In the genomic region with DNA sequence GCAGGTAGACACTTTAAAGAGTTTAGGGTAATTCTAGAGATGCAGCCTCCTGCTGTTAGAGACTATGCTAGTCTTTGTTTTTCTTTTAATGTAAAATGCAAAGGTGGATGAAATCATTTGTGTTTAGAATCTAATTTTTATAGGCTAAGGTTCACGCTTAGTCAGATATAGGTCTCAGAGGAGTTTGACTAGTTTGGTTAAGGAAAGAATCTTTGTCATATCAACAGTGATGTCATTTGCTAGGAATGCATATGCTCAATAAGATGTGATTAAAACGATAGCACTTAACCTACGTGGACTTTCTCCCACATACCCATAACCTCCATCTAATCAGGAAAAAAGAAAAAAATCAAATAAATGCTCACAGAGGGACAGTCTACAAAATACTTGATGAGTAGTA, we compare ENCODE assay signal across 15 cellular contexts.
A peak's percentile ranks its signal among the peaks of the same experiment; 100 is the strongest.
DNase-seq lines count a peak whose midpoint lies in the region; ATAC-seq, FAIRE-seq and TF ChIP-seq lines count a peak whose summit lies in the region.
"Had no signal": no experiment of that assay in that cellular context is flagged by ENCODE, and none has a peak within 500 bp of the region (broad histone marks: within the 10 kb centered on the region; RNA-seq: fewer than 3 reads in every experiment).

No MANE protein-coding gene starts in this region.

- peaks cover 4 to 12% of the 10 kb centered on the region in 2 donors for H3K9me3 Mint-ChIP-seq in activated T-cell treated with anti-CD3 and anti-CD28 coated beads, Interleukin-2, amount 50 U/mL, for 72 hours
- peaks cover 13% of the 10 kb centered on the region for H3K9me3 Mint-ChIP-seq in natural killer cell treated with Interleukin-12 subunit alpha and Interleukin-12 subunit beta and Interleukin-15 and Interleukin-18, amount 100 ng/mL, for 72 hours

- H3K27ac Mint-ChIP-seq in activated T-cell treated with anti-CD3 and anti-CD28 coated beads, Interleukin-2, amount 50 U/mL, for 72 hours = no peak overlapping the region
- no peak overlapping the region for H3K27ac Mint-ChIP-seq in natural killer cell treated with Interleukin-12 subunit alpha and Interleukin-12 subunit beta and Interleukin-15 and Interleukin-18, amount 100 ng/mL, for 72 hours
- H3K27ac Mint-ChIP-seq: B cell had no signal

- no peak for FAIRE-seq in bronchial epithelial cell (lab: Jason Lieb, UNC)
- FAIRE-seq: GM12878, H1 had no signal

- H3K4me3 ChIP-seq in bronchial epithelial cell (ENCODE audit: low read depth, low read length) = no peak overlapping the region
- H3K4me3 ChIP-seq: GM12878, SJSA1 had no signal

- ATAC-seq in activated T-cell treated with anti-CD3 and anti-CD28 coated beads, Interleukin-2, amount 50 U/mL, for 72 hours (replicated peaks in 1 of 2) = no peak
- ATAC-seq in natural killer cell treated with Interleukin-12 subunit alpha and Interleukin-12 subunit beta and Interleukin-15 and Interleukin-18, amount 100 ng/mL, for 72 hours = no peak
- ATAC-seq: GM12878 had no signal

- no peaks in the 10 kb centered on the region for H3K27me3 Mint-ChIP-seq in activated T-cell treated with anti-CD3 and anti-CD28 coated beads, Interleukin-2, amount 50 U/mL, for 72 hours (ENCODE audit: low read depth)
- H3K27me3 Mint-ChIP-seq in natural killer cell treated with Interleukin-12 subunit alpha and Interleukin-12 subunit beta and Interleukin-15 and Interleukin-18, amount 100 ng/mL, for 72 hours = no peaks in the 10 kb centered on the region
- H3K27me3 Mint-ChIP-seq: B cell had no signal

- no peak overlapping the region for H3K4me3 Mint-ChIP-seq in activated T-cell treated with anti-CD3 and anti-CD28 coated beads, Interleukin-2, amount 50 U/mL, for 72 hours
- no peak overlapping the region for H3K4me3 Mint-ChIP-seq in natural killer cell treated with Interleukin-12 subunit alpha and Interleukin-12 subunit beta and Interleukin-15 and Interleukin-18, amount 100 ng/mL, for 72 hours
- H3K4me3 Mint-ChIP-seq: B cell had no signal

- DNase-seq in A172 (ENCODE audit: low spot score) = peak; percentile 55
- DNase-seq in HPDE6-E6E7 (ENCODE audit: extremely low spot score) = peak; percentile 3
- peak; percentile 25 for DNase-seq in LoVo (ENCODE audit: low spot score)
- DNase-seq in bronchial epithelial cell (ENCODE audit: low read depth) = peak; percentile 19
- no peak for DNase-seq in activated T-cell treated with anti-CD3 and anti-CD28 coated beads, Interleukin-2, amount 50 U/mL, for 72 hours
- DNase-seq in natural killer cell treated with Interleukin-12 subunit alpha and Interleukin-12 subunit beta and Interleukin-15 and Interleukin-18, amount 100 ng/mL, for 72 hours (ENCODE audit: low spot score) = no peak
- DNase-seq in activated CD4-positive, alpha-beta T cell treated with anti-CD3 and anti-CD28 coated beads, Interleukin-2, amount 50 U/mL, for 48 hours = no peak
- no peak for DNase-seq in NCI-H510A (lab: John Stamatoyannopoulos, UW)
- DNase-seq: NCI-H1105 treated with DMSO at 0.1 percent for 48 hours, NCI-H1694 treated with DMSO at 0.1 percent for 48 hours, NCI-H774 had no signal

- no peaks in the 10 kb centered on the region for H3K4me1 Mint-ChIP-seq in activated T-cell treated with anti-CD3 and anti-CD28 coated beads, Interleukin-2, amount 50 U/mL, for 72 hours (ENCODE audit: low read depth)
- H3K4me1 Mint-ChIP-seq in natural killer cell treated with Interleukin-12 subunit alpha and Interleukin-12 subunit beta and Interleukin-15 and Interleukin-18, amount 100 ng/mL, for 72 hours (ENCODE audit: low read depth in 2 of 2) = no peaks in the 10 kb centered on the region
- H3K4me1 Mint-ChIP-seq: B cell had no signal

- no peaks in the 10 kb centered on the region for H3K27me3 ChIP-seq in bronchial epithelial cell (ENCODE audit: control insufficient read depth, insufficient read depth, low read length)
- H3K27me3 ChIP-seq: SJSA1 had no signal

- H3K36me3 ChIP-seq in bronchial epithelial cell (ENCODE audit: control insufficient read depth, insufficient read depth, low read length) = no peaks in the 10 kb centered on the region
- H3K36me3 ChIP-seq: SJSA1 had no signal

- no peak for TF ChIP-seq CTCF in bronchial epithelial cell (IDR thresholded peaks at IDR 0.05; ENCODE audit: insufficient read depth, low read length, severe bottlenecking)

- H3K36me3 Mint-ChIP-seq in activated T-cell treated with anti-CD3 and anti-CD28 coated beads, Interleukin-2, amount 50 U/mL, for 72 hours (ENCODE audit: insufficient read depth in 2 of 2) = no peaks in the 10 kb centered on the region
- H3K36me3 Mint-ChIP-seq in natural killer cell treated with Interleukin-12 subunit alpha and Interleukin-12 subunit beta and Interleukin-15 and Interleukin-18, amount 100 ng/mL, for 72 hours = peaks cover 7% of the 10 kb centered on the region

Comparison
In these comparisons a context has a peak if more than half of its experiments do, and no peak if none do; other contexts are left out.
1. DNase-seq: peak in A172 (single experiment), HPDE6-E6E7 (single experiment), LoVo (single experiment) and bronchial epithelial cell (single experiment); none in activated T-cell treated with anti-CD3 and anti-CD28 coated beads, Interleukin-2, amount 50 U/mL, for 72 hours (0 of 2), natural killer cell treated with Interleukin-12 subunit alpha and Interleukin-12 subunit beta and Interleukin-15 and Interleukin-18, amount 100 ng/mL, for 72 hours (single experiment), activated CD4-positive, alpha-beta T cell treated with anti-CD3 and anti-CD28 coated beads, Interleukin-2, amount 50 U/mL, for 48 hours (0 of 2) and NCI-H510A (single experiment).